ENCODE assay signal across 18 cellular contexts in genomic region chr20:815226-815625, GRCh38.
"Had no signal": no experiment of that assay in that cellular context is flagged by ENCODE, and none has a peak within 500 bp of the region (broad histone marks: within the 10 kb centered on the region; RNA-seq: fewer than 3 reads in every experiment).

No MANE protein-coding gene starts in this region.

- FAIRE-seq: urothelium cell line had no signal

- H3K4me1 ChIP-seq: suprapubic skin, thyroid gland, upper lobe of right lung, uterus, vagina had no signal

- H3K27ac ChIP-seq: stomach, suprapubic skin, testis, thoracic aorta, thyroid gland, tibial artery, tibial nerve, transverse colon, upper lobe of left lung, upper lobe of right lung, uterus, vagina had no signal

- DNase-seq: testis, tibial artery had no signal

- H3K9me3 ChIP-seq: stomach, suprapubic skin, testis, thoracic aorta, thyroid gland, tibial artery, tibial nerve, transverse colon, upper lobe of left lung, upper lobe of right lung, uterus, vagina had no signal

- H3K4me3 Mint-ChIP-seq: stimulated activated effector memory CD8-positive, alpha-beta T cell treated with anti-CD3 and anti-CD28 coated beads, Interleukin-12 subunit alpha, Interleukin-12 subunit beta, amount 100 ng/mL, for 72 hours; stimulated activated memory B cell treated with anti-CD40 and anti-IgM and Interleukin-4, amounts not matched to agents 10 μg/mL and 1 μg/mL and 100 μg/mL, for 72 hours; stimulated activated naive CD8-positive, alpha-beta T cell treated with anti-CD3 and anti-CD28 coated beads, Interleukin-15, amount 100 ng/mL, for 72 hours; stimulated activated naive CD8-positive, alpha-beta T cell treated with anti-CD3 and anti-CD28 coated beads, Interleukin-15, Interleukin-2, amounts not matched to agents 100 ng/mL and 50 ng/mL, for 24 hours; type B pancreatic cell had no signal

- H3K36me3 ChIP-seq: stomach, suprapubic skin, thoracic aorta, thyroid gland, tibial artery, tibial nerve, transverse colon, upper lobe of left lung, upper lobe of right lung, uterus, vagina had no signal

- H3K4me3 ChIP-seq: stomach, suprapubic skin, testis, thoracic aorta, thyroid gland, tibial artery, tibial nerve, transverse colon, upper lobe of left lung, upper lobe of right lung, uterus, vagina had no signal

- H3K36me3 Mint-ChIP-seq: stimulated activated effector memory CD8-positive, alpha-beta T cell treated with anti-CD3 and anti-CD28 coated beads, Interleukin-12 subunit alpha, Interleukin-12 subunit beta, amount 100 ng/mL, for 72 hours; stimulated activated memory B cell treated with anti-CD40 and anti-IgM and Interleukin-4, amounts not matched to agents 10 μg/mL and 1 μg/mL and 100 μg/mL, for 72 hours; type B pancreatic cell had no signal

- H3K27ac Mint-ChIP-seq: stimulated activated effector memory CD8-positive, alpha-beta T cell treated with anti-CD3 and anti-CD28 coated beads, Interleukin-12 subunit alpha, Interleukin-12 subunit beta, amount 100 ng/mL, for 72 hours; stimulated activated memory B cell treated with anti-CD40 and anti-IgM and Interleukin-4, amounts not matched to agents 10 μg/mL and 1 μg/mL and 100 μg/mL, for 72 hours; stimulated activated naive CD8-positive, alpha-beta T cell treated with anti-CD3 and anti-CD28 coated beads, Interleukin-15, amount 100 ng/mL, for 72 hours; stimulated activated naive CD8-positive, alpha-beta T cell treated with anti-CD3 and anti-CD28 coated beads, Interleukin-15, Interleukin-2, amounts not matched to agents 100 ng/mL and 50 ng/mL, for 24 hours; type B pancreatic cell had no signal

- H3K9me3 Mint-ChIP-seq: stimulated activated effector memory CD8-positive, alpha-beta T cell treated with anti-CD3 and anti-CD28 coated beads, Interleukin-12 subunit alpha, Interleukin-12 subunit beta, amount 100 ng/mL, for 72 hours; stimulated activated memory B cell treated with anti-CD40 and anti-IgM and Interleukin-4, amounts not matched to agents 10 μg/mL and 1 μg/mL and 100 μg/mL, for 72 hours; stimulated activated naive CD8-positive, alpha-beta T cell treated with anti-CD3 and anti-CD28 coated beads, Interleukin-15, amount 100 ng/mL, for 72 hours; stimulated activated naive CD8-positive, alpha-beta T cell treated with anti-CD3 and anti-CD28 coated beads, Interleukin-15, Interleukin-2, amounts not matched to agents 100 ng/mL and 50 ng/mL, for 24 hours; type B pancreatic cell had no signal
